In genomic region chr21:19244502-19245187, GRCh38 we compare ENCODE assay signal across 21 cellular contexts.
"Had no signal": no experiment of that assay in that cellular context is flagged by ENCODE, and none has a peak within 500 bp of the region (broad histone marks: within the 10 kb centered on the region; RNA-seq: fewer than 3 reads in every experiment).

No MANE protein-coding gene starts in this region.

- H3K4me1 ChIP-seq: SJSA1 had no signal

- DNase-seq: activated CD4-positive, alpha-beta T cell treated with anti-CD3 and anti-CD28 coated beads, Interleukin-2, amount 10 ng/mL, durations not matched to agents 24 days and 14 days; activated CD4-positive, alpha-beta T cell treated with anti-CD3 and anti-CD28 coated beads, Interleukin-2, amount 50 U/mL, for 4 hours; activated CD8-positive, alpha-beta T cell treated with anti-CD3 and anti-CD28 coated beads for 36 hours; activated effector memory CD4-positive, alpha-beta T cell treated with anti-CD3 and anti-CD28 coated beads, Interleukin-2, amount 50 U/mL, for 16 hours; activated naive CD4-positive, alpha-beta T cell treated with Interleukin-2 at 50 U/mL for 16 hours; activated naive CD8-positive, alpha-beta T cell treated with anti-CD3 and anti-CD28 coated beads, Interleukin-2, amount 10 ng/mL, durations not matched to agents 7 days and 5 days; activated T-cell treated with anti-CD3 and anti-CD28 coated beads, Interleukin-2, amount 50 U/mL, for 1 hour; activated T-cell treated with anti-CD3 and anti-CD28 coated beads, Interleukin-2, amount 50 U/mL, for 72 hours; amygdala; Karpas-422; NCI-H1105 treated with DMSO at 0.1 percent for 48 hours; NCI-H1436; NCI-H1694; NCI-H1930; NCI-H345; NCI-H524 treated with DMSO at 0.1 percent for 48 hours; SHP77 treated with DMSO at 0.1 percent for 48 hours; SK-N-SH had no signal

- H3K4me3 ChIP-seq: SJSA1 had no signal

- H3K36me3 ChIP-seq: SJSA1 had no signal

- H3K27me3 ChIP-seq: SJSA1 had no signal

- H3K27ac ChIP-seq: SJSA1 had no signal

- ATAC-seq: activated CD8-positive, alpha-beta T cell treated with anti-CD3 and anti-CD28 coated beads for 36 hours; activated T-cell treated with anti-CD3 and anti-CD28 coated beads, Interleukin-2, amount 50 U/mL, for 72 hours; activated T-helper 17 cell treated with anti-CD3 and anti-CD28 coated beads, Interleukin-2, amount 50 U/mL, for 72 hours; Panc1 had no signal

- H3K9me3 ChIP-seq: SK-N-SH had no signal
